Comparison of ENCODE assay signal across 1 cellular context in genomic region chr2:237692601-237693079, GRCh38.
A peak's percentile ranks its signal among the peaks of the same experiment; 100 is the strongest.
TF ChIP-seq lines count a peak whose summit lies in the region.

No MANE protein-coding gene starts in this region.

TF ChIP-seq in HepG2, 621 proteins besides CTCF, POLR2A, EP300 and RAD21 (continued from another document and continues in another):
- TF ChIP-seq FOXP4 (CRISPR knock-in tag; IDR thresholded peaks at IDR 0.05) (no peak; the same call in 1 of the 2 replicates), PAXIP1 (CRISPR knock-in tag; conservative IDR thresholded peaks at IDR 0.05) (no peak), ZSCAN22 (CRISPR knock-in tag; IDR thresholded peaks at IDR 0.05) (no peak), ZNF441 (CRISPR knock-in tag; IDR thresholded peaks at IDR 0.05; ENCODE audit: borderline replicate concordance) (no peak), MTF2 (CRISPR knock-in tag; IDR thresholded peaks at IDR 0.05; ENCODE audit: borderline replicate concordance) (no peak), ZNF484 (CRISPR knock-in tag; IDR thresholded peaks at IDR 0.05; ENCODE audit: borderline replicate concordance, low read depth) (0 out of 2 replicates have a peak, but pooled peaks have one; percentile 58), ZNF775 (CRISPR knock-in tag; IDR thresholded peaks at IDR 0.05; ENCODE audit: borderline replicate concordance) (no peak), ZNF558 (CRISPR knock-in tag; IDR thresholded peaks at IDR 0.05; ENCODE audit: borderline replicate concordance) (no peak), NFAT5 (CRISPR knock-in tag; IDR thresholded peaks at IDR 0.05) (no peak), ZNF747 (CRISPR knock-in tag; IDR thresholded peaks at IDR 0.05; ENCODE audit: borderline replicate concordance) (no peak), DNMT1 (CRISPR knock-in tag; IDR thresholded peaks at IDR 0.05) (0 out of 2 replicates have a peak, but pooled peaks have one; percentile 45), ZNF780A (CRISPR knock-in tag; IDR thresholded peaks at IDR 0.05) (no peak), ZNF547 (CRISPR knock-in tag; IDR thresholded peaks at IDR 0.05) (no peak), ZFX (CRISPR knock-in tag; IDR thresholded peaks at IDR 0.05; ENCODE audit: low read depth) (no peak), SPEN (CRISPR knock-in tag; IDR thresholded peaks at IDR 0.05; ENCODE audit: low read depth) (no peak), AGO2 (optimal IDR thresholded peaks at IDR 0.05; ENCODE audit: low read depth, low read length) (peak; percentile 64), HIVEP1 (CRISPR knock-in tag; IDR thresholded peaks at IDR 0.05) (peak; percentile 69; the same call in 1 of the 2 replicates), HNF1A (IDR thresholded peaks at IDR 0.05; ENCODE audit: low read depth) (no peak), HNF1A (CRISPR knock-in tag; IDR thresholded peaks at IDR 0.05; ENCODE audit: borderline replicate concordance) (no peak), KDM1A (CRISPR knock-in tag; IDR thresholded peaks at IDR 0.05) (no peak), ZXDC (CRISPR knock-in tag; IDR thresholded peaks at IDR 0.05) (no peak), MAX (IDR thresholded peaks at IDR 0.05) (peak; percentile 92), PBX3 (CRISPR knock-in tag; IDR thresholded peaks at IDR 0.05; ENCODE audit: borderline replicate concordance) (no peak), ZNF75D (CRISPR knock-in tag; IDR thresholded peaks at IDR 0.05; ENCODE audit: borderline replicate concordance) (no peak), BCL6 (CRISPR knock-in tag; IDR thresholded peaks at IDR 0.05) (no peak), RFX3 (CRISPR knock-in tag; IDR thresholded peaks at IDR 0.05) (no peak), PHF20 (CRISPR knock-in tag; IDR thresholded peaks at IDR 0.05) (no peak), MIER3 (CRISPR knock-in tag; IDR thresholded peaks at IDR 0.05; ENCODE audit: borderline replicate concordance) (no peak), PHB2 (IDR thresholded peaks at IDR 0.05; ENCODE audit: partially characterized antibody) (no peak), NPAS2 (CRISPR knock-in tag; IDR thresholded peaks at IDR 0.05; ENCODE audit: borderline replicate concordance) (no peak), ZNF329 (CRISPR knock-in tag; IDR thresholded peaks at IDR 0.05; ENCODE audit: low read depth) (no peak), ZNF256 (CRISPR knock-in tag; conservative IDR thresholded peaks at IDR 0.05) (no peak), TP53 (CRISPR knock-in tag; conservative IDR thresholded peaks at IDR 0.05) (no peak), DNMT3B (CRISPR knock-in tag; conservative IDR thresholded peaks at IDR 0.05) (no peak), ZNF34 (CRISPR knock-in tag; IDR thresholded peaks at IDR 0.05; ENCODE audit: borderline replicate concordance) (no peak), RARA (CRISPR knock-in tag; IDR thresholded peaks at IDR 0.05) (no peak), ZNF121 (CRISPR knock-in tag; IDR thresholded peaks at IDR 0.05) (no peak), FUBP1 (CRISPR knock-in tag; IDR thresholded peaks at IDR 0.05; ENCODE audit: borderline replicate concordance) (no peak), PCBP1 (IDR thresholded peaks at IDR 0.05; ENCODE audit: borderline replicate concordance, low read depth, low read length) (no peak), SNAPC5 (CRISPR knock-in tag; IDR thresholded peaks at IDR 0.05; ENCODE audit: borderline replicate concordance) (no peak), MED8 (CRISPR knock-in tag; IDR thresholded peaks at IDR 0.05; ENCODE audit: insufficient replicate concordance) (no peak), ZEB1 (IDR thresholded peaks at IDR 0.05; ENCODE audit: insufficient replicate concordance, low read depth) (no peak)
